In the genomic region with DNA sequence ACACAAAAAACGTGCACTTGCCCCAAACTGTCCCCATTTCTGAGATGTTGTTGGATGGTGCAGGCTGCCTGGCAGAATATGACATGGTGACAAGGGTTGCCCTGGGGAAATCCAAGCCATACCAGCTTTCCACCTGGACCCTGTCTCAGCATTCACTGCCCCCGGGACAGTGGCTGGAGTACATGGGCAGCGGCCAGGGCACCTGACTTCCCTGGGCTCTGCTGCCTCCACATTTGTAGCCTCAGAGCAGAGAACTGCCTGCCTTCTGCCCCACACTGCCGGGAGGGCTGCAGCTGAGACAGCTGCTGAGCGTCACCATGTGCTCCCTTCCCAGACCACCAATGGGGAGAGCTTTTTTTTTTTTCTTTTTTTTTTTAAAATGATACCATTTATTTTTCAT, we compare ENCODE assay signal across 27 cellular contexts.
"Had no signal": no experiment of that assay in that cellular context is flagged by ENCODE, and none has a peak within 500 bp of the region (broad histone marks: within the 10 kb centered on the region; RNA-seq: fewer than 3 reads in every experiment).

No MANE protein-coding gene starts in this region.

- H3K27me3 Mint-ChIP-seq: activated naive CD8-positive, alpha-beta T cell treated with anti-CD3 and anti-CD28 coated beads, Interleukin-2, amount 50 U/mL, for 24 hours had no signal

- H3K4me3 Mint-ChIP-seq: activated CD8-positive, alpha-beta T cell treated with anti-CD3 and anti-CD28 coated beads, Interleukin-2, amount 10 ng/mL, durations not matched to agents 7 days and 5 days; activated naive CD8-positive, alpha-beta T cell treated with anti-CD3 and anti-CD28 coated beads, Interleukin-2, amount 50 U/mL, for 24 hours; activated T-cell treated with anti-CD3 and anti-CD28 coated beads, Interleukin-2, amount 50 U/mL, for 4 hours; T-helper 17 cell; WTC11 had no signal

- H3K36me3 Mint-ChIP-seq: activated naive CD4-positive, alpha-beta T cell treated with anti-CD3 and anti-CD28 coated beads, Interleukin-2, amount 50 U/mL, for 72 hours; WTC11 had no signal

- H3K27ac ChIP-seq: ascending aorta, body of pancreas, Peyer's patch, RWPE1 had no signal

- H3K4me1 ChIP-seq: ascending aorta, body of pancreas, Peyer's patch had no signal

- H3K4me1 Mint-ChIP-seq: activated naive CD8-positive, alpha-beta T cell treated with anti-CD3 and anti-CD28 coated beads, Interleukin-2, amount 50 U/mL, for 24 hours had no signal

- H3K27me3 ChIP-seq: ascending aorta, body of pancreas, Peyer's patch had no signal

- DNase-seq: activated CD4-positive, alpha-beta T cell treated with anti-CD3 and anti-CD28 coated beads for 48 hours; activated CD4-positive, alpha-beta T cell treated with anti-CD3 and anti-CD28 coated beads, Interleukin-2, amount 50 U/mL, for 4 hours; activated CD4-positive, CD25-positive, alpha-beta regulatory T cell treated with anti-CD3 and anti-CD28 coated beads, Interleukin-2, amount 50 U/mL, for 72 hours; activated CD8-positive, alpha-beta T cell treated with anti-CD3 and anti-CD28 coated beads, Interleukin-2, amount 10 ng/mL, durations not matched to agents 7 days and 5 days; activated effector memory CD4-positive, alpha-beta T cell treated with anti-CD3 and anti-CD28 coated beads, Interleukin-2, amount 50 U/mL, for 16 hours; activated naive CD4-positive, alpha-beta T cell treated with Interleukin-2 at 50 U/mL for 16 hours; activated naive CD8-positive, alpha-beta T cell treated with anti-CD3 and anti-CD28 coated beads, Interleukin-2, amount 50 U/mL, for 24 hours; activated T-cell treated with anti-CD3 and anti-CD28 coated beads, Interleukin-2, amount 50 U/mL, for 4 hours; amniotic stem cell; body of pancreas; Karpas-422; MM.1S; NCI-H1105; NCI-H1436; NCI-H187 treated with DMSO at 0.1 percent for 48 hours; NCI-H2081 treated with DMSO at 0.1 percent for 48 hours; NCI-H446; NCI-H524; Peyer's patch; SHP77 treated with DMSO at 0.1 percent for 48 hours; T-helper 17 cell; T-helper 9 cell had no signal

- H3K4me3 ChIP-seq: ascending aorta, body of pancreas, K562, Peyer's patch had no signal

- H3K9me3 ChIP-seq: ascending aorta, body of pancreas, Peyer's patch had no signal

- ATAC-seq: activated CD8-positive, alpha-beta T cell treated with anti-CD3 and anti-CD28 coated beads, Interleukin-2, amount 10 ng/mL, durations not matched to agents 7 days and 5 days; activated naive CD4-positive, alpha-beta T cell treated with anti-CD3 and anti-CD28 coated beads, Interleukin-2, amount 50 U/mL, for 72 hours; activated T-cell treated with anti-CD3 and anti-CD28 coated beads, Interleukin-2, amount 50 U/mL, for 4 hours; K562; T-helper 17 cell; WTC11 had no signal

- H3K36me3 ChIP-seq: ascending aorta, Peyer's patch had no signal

- H3K9me3 Mint-ChIP-seq: activated naive CD4-positive, alpha-beta T cell treated with anti-CD3 and anti-CD28 coated beads, Interleukin-2, amount 50 U/mL, for 72 hours; activated naive CD8-positive, alpha-beta T cell treated with anti-CD3 and anti-CD28 coated beads, Interleukin-2, amount 50 U/mL, for 24 hours; activated T-cell treated with anti-CD3 and anti-CD28 coated beads, Interleukin-2, amount 50 U/mL, for 4 hours; WTC11 had no signal

- H3K27ac Mint-ChIP-seq: activated CD8-positive, alpha-beta T cell treated with anti-CD3 and anti-CD28 coated beads, Interleukin-2, amount 10 ng/mL, durations not matched to agents 7 days and 5 days; activated naive CD4-positive, alpha-beta T cell treated with anti-CD3 and anti-CD28 coated beads, Interleukin-2, amount 50 U/mL, for 72 hours; activated naive CD8-positive, alpha-beta T cell treated with anti-CD3 and anti-CD28 coated beads, Interleukin-2, amount 50 U/mL, for 24 hours; T-helper 17 cell; WTC11 had no signal
